Comparison of ENCODE assay signal across 8 cellular contexts in the genomic region with DNA sequence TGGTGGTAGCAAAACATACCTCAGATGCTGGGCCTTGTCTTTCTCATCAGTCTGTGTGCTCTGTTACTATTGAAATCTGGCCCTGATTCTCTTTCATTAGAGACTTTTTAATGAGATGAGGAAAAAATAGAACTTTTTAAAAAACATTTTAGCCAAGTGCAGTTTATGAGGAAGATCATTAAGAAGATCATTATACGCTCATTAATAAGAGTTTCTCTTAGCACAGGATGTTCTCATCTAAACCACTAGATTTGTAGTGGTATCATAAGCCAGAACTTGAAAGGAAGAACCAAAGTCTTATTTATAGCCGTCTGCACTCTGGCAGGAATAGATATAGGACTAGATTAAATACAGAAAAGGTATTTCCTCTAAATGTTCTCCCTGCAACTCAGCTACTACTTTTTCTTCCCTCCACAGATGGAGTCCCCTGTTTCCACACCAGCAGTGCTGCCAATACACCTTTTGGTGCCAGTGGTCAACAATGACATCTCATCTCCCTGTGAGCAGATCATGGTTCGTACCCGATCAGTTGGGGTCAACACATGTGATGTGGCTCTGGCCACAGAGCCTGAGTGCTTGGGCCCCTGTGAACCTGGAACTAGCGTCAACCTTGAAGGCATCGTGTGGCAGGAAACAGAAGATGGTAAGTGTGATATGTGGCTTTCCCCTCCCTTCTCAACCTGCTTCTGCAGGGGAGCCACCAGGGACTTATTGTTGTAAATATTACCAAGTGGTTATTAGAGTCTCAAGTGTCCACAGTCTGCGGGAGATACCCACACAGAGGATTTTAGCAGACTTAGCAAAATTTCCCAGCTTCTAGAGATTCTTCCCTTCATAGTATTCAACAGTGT.
DNase-seq lines count a peak whose midpoint lies in the region; ATAC-seq lines count a peak whose summit lies in the region.

No MANE protein-coding gene starts in this region.

- peak overlapping the region; percentile 63 for H3K4me3 Mint-ChIP-seq in activated T-helper 17 cell treated with anti-CD3 and anti-CD28 coated beads, Interleukin-2, amount 50 U/mL, for 72 hours

- ATAC-seq in GM19351 (IDR thresholded peaks at IDR 0.05; ENCODE audit: unreplicated experiment) (peak; percentile 74), HG03460 (IDR thresholded peaks at IDR 0.05; ENCODE audit: unreplicated experiment) (peak; percentile 61), GM21360 (IDR thresholded peaks at IDR 0.05; ENCODE audit: unreplicated experiment) (no peak)
- peak; percentile 72 for ATAC-seq in activated T-helper 17 cell treated with anti-CD3 and anti-CD28 coated beads, Interleukin-2, amount 50 U/mL, for 72 hours (replicated peaks)

- no peaks in the 10 kb centered on the region for H3K9me3 Mint-ChIP-seq in activated T-helper 17 cell treated with anti-CD3 and anti-CD28 coated beads, Interleukin-2, amount 50 U/mL, for 72 hours

- peak; percentile 39 for DNase-seq in stimulated activated CD4-positive, alpha-beta T cell treated with anti-CD3 and anti-CD28 coated beads, Interleukin-4, amount 100 ng/mL, for 24 hours
- DNase-seq in NCI-H1694 (lab: John Stamatoyannopoulos, UW) (no peak), NCI-H2081 (lab: John Stamatoyannopoulos, UW) (no peak), anterior cingulate cortex (lab: John Stamatoyannopoulos, UW) (no peak)

- H3K27ac Mint-ChIP-seq in activated T-helper 17 cell treated with anti-CD3 and anti-CD28 coated beads, Interleukin-2, amount 50 U/mL, for 72 hours = peak overlapping the region; percentile 79

- no peaks in the 10 kb centered on the region for H3K27me3 Mint-ChIP-seq in activated T-helper 17 cell treated with anti-CD3 and anti-CD28 coated beads, Interleukin-2, amount 50 U/mL, for 72 hours

- peaks cover 51% of the 10 kb centered on the region for H3K4me1 Mint-ChIP-seq in activated T-helper 17 cell treated with anti-CD3 and anti-CD28 coated beads, Interleukin-2, amount 50 U/mL, for 72 hours

- H3K36me3 Mint-ChIP-seq in activated T-helper 17 cell treated with anti-CD3 and anti-CD28 coated beads, Interleukin-2, amount 50 U/mL, for 72 hours (ENCODE audit: low read depth) = peaks cover 19% of the 10 kb centered on the region
